In the genomic region with DNA sequence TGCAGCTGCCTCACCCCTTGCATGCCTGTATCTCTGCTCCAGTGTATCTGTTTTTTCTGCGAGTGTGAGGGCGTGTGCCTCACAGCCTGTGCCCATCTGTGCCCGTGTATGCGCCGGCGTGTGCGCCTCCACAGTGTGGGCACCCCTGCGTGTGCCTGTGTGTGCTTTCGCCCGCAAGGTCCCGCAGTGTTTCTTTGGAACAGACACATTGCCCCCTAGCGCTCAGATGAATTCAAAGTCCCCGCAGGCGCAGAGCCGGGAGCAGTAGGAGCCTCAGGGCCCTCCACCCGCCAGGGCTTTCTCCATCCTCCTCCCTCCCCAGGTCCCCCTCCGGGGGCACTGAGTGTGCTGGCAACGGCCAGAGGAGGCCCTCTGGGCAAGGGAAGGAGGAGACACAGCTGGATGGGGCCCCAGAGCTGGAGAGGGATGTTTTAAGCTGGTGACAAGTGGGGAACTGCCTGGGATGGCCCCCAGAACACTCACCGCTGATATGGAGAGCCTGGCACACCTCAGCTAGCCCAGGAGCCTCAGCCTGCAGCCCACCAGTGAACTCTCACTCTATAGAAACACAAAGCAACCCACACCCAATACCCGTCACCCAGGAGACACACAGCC, we compare ENCODE assay signal across 8 cellular contexts. TPM values are rescaled to one million over a fixed set of nuclear protein-coding genes. Genes with fewer than 3 reads are reported as not detected.
DNase-seq lines count a peak whose midpoint lies in the region; ATAC-seq and TF ChIP-seq lines count a peak whose summit lies in the region.

No MANE protein-coding gene starts in this region.

- CTCF ChIA-PET in CD8-positive, alpha-beta memory T cell (lab: Charles Lee): no interaction called here
- CTCF ChIA-PET in activated naive CD4-positive, alpha-beta T cell treated with anti-CD3 and anti-CD28 coated beads for 36 hours (lab: Charles Lee): interaction anchor here (0.5 to 1.4 kb wide), 2 partner anchors 10 to 1129 kb away, joined by 4 to 5 read pairs; no protein-coding TSS in a partner anchor

- H3K27ac Mint-ChIP-seq in CD8-positive, alpha-beta memory T cell: no peak overlapping the region
- no peak overlapping the region for H3K27ac Mint-ChIP-seq in activated naive CD4-positive, alpha-beta T cell treated with anti-CD3 and anti-CD28 coated beads for 36 hours

- H3K27me3 ChIP-seq in CD8-positive, alpha-beta memory T cell (ENCODE audit: insufficient read depth, low read length, poor library complexity, severe bottlenecking): peaks cover 19% of the 10 kb centered on the region
- peaks cover 21% of the 10 kb centered on the region for H3K27me3 ChIP-seq in HL-60 (ENCODE audit: insufficient read depth, poor library complexity, severe bottlenecking)

- peaks cover 0 to 3% (median 0%) of the 10 kb centered on the region in 5 donors for H3K9me3 Mint-ChIP-seq in CD8-positive, alpha-beta memory T cell
- no peaks in the 10 kb centered on the region for H3K9me3 Mint-ChIP-seq in activated naive CD4-positive, alpha-beta T cell treated with anti-CD3 and anti-CD28 coated beads for 36 hours

- H3K4me1 ChIP-seq in CD8-positive, alpha-beta memory T cell (ENCODE audit: insufficient read depth, low read length): peaks cover 9% of the 10 kb centered on the region

- DNase-seq in CD8-positive, alpha-beta memory T cell: peak in 3 of 5 donors; percentile 16 to 57 (median 36)
- DNase-seq in HL-60 (ENCODE audit: low read depth in 1 of 2, low spot score in 1 of 2): peak in 1 of 2 experiments; percentile 46
- DNase-seq in activated naive CD4-positive, alpha-beta T cell treated with anti-CD3 and anti-CD28 coated beads for 36 hours: peak; percentile 74
- DNase-seq in Right ventricle myocardium inferior (ENCODE audit: missing footprints): peak; percentile 83
- DNase-seq in posterior vena cava (ENCODE audit: low spot score): peak; percentile 88

- no peaks in the 10 kb centered on the region for H3K9me3 ChIP-seq in CD8-positive, alpha-beta memory T cell (ENCODE audit: low read length)

- peak; percentile 51 for ATAC-seq in Right ventricle myocardium inferior
- ATAC-seq in GM18867 (IDR thresholded peaks at IDR 0.05; ENCODE audit: unreplicated experiment): no peak
- ATAC-seq in GM21786 (IDR thresholded peaks at IDR 0.05; ENCODE audit: unreplicated experiment): no peak

- peak; percentile 39 for TF ChIP-seq CTCF in HL-60 (IDR thresholded peaks at IDR 0.05; ENCODE audit: insufficient read depth, low read length)

- H3K4me1 Mint-ChIP-seq in CD8-positive, alpha-beta memory T cell: peaks cover 17 to 24% (median 21%) of the 10 kb centered on the region in 3 donors
- H3K4me1 Mint-ChIP-seq in activated naive CD4-positive, alpha-beta T cell treated with anti-CD3 and anti-CD28 coated beads for 36 hours (ENCODE audit: low read depth): peaks cover 11% of the 10 kb centered on the region

- no peak overlapping the region for H3K27ac ChIP-seq in CD8-positive, alpha-beta memory T cell (ENCODE audit: low read depth, low read length)
- H3K27ac ChIP-seq in HL-60 (replicated peaks): no peak overlapping the region

- intact Hi-C loops in activated naive CD4-positive, alpha-beta T cell treated with anti-CD3 and anti-CD28 coated beads for 36 hours (cut with micrococcal nuclease): loop anchor here (10.0 kb wide), 4 partner anchors 400 to 1130 kb away; no protein-coding TSS in a partner anchor
- intact Hi-C loops in Right ventricle myocardium inferior (cut with DNase I) (loop anchor here (1.0 to 10.0 kb wide), 7 partner anchors 77 to 1130 kb away; no protein-coding TSS in a partner anchor), posterior vena cava (cut with DNase I) (loop anchor here in 1 of 2 donors (5.0 to 10.0 kb wide), 3 partner anchors 132 to 1050 kb away; no protein-coding TSS in a partner anchor)

- POLR2A ChIA-PET in CD8-positive, alpha-beta memory T cell (lab: Charles Lee): no interaction called here

- H3K36me3 Mint-ChIP-seq in CD8-positive, alpha-beta memory T cell: no peaks in the 10 kb centered on the region
- no peaks in the 10 kb centered on the region for H3K36me3 Mint-ChIP-seq in activated naive CD4-positive, alpha-beta T cell treated with anti-CD3 and anti-CD28 coated beads for 36 hours (ENCODE audit: low read depth)

- H3K4me3 ChIP-seq in CD8-positive, alpha-beta memory T cell (ENCODE audit: low read length): no peak overlapping the region
- H3K4me3 ChIP-seq in HL-60 (replicated peaks; ENCODE audit: insufficient read depth, low read length): no peak overlapping the region

- peaks cover 19 to 40% of the 10 kb centered on the region in 2 donors for H3K27me3 Mint-ChIP-seq in CD8-positive, alpha-beta memory T cell
- H3K27me3 Mint-ChIP-seq in activated naive CD4-positive, alpha-beta T cell treated with anti-CD3 and anti-CD28 coated beads for 36 hours (ENCODE audit: low read depth): peaks cover 17% of the 10 kb centered on the region

- no peaks in the 10 kb centered on the region for H3K36me3 ChIP-seq in CD8-positive, alpha-beta memory T cell (ENCODE audit: insufficient read depth, low read length)

- H3K4me3 Mint-ChIP-seq in CD8-positive, alpha-beta memory T cell: peak overlapping the region in 6 of 7 donors; percentile 64 to 89 (median 68)
- H3K4me3 Mint-ChIP-seq in activated naive CD4-positive, alpha-beta T cell treated with anti-CD3 and anti-CD28 coated beads for 36 hours: no peak overlapping the region

TF ChIP-seq in PFSK-1, 5 proteins besides CTCF, POLR2A, EP300 and RAD21:
- TF ChIP-seq SIN3A (IDR thresholded peaks at IDR 0.05; ENCODE audit: borderline replicate concordance, insufficient read depth, low read length): no peak
- peak; percentile 29 for TF ChIP-seq FOXP2 (optimal IDR thresholded peaks at IDR 0.05; ENCODE audit: borderline replicate concordance, extremely low read depth, extremely low read length, insufficient read depth)
TF ChIP-seq in PFSK-1: peak in this region for 1.

RNA-seq across cellular contexts. Expression of a gene that starts 3.2 kb away (rescaled TPM):
- under 1 TPM; 0.04 to 0.13 TPM for total RNA-seq in CD8-positive, alpha-beta memory T cell
- not detected for polyA plus RNA-seq in CD8-positive, alpha-beta memory T cell
- 20.5 TPM for polyA plus RNA-seq in PFSK-1 (2012; ENCODE audit: insufficient read length, low read depth)
- total RNA-seq in activated naive CD4-positive, alpha-beta T cell treated with anti-CD3 and anti-CD28 coated beads for 36 hours: under 1 TPM in 1 of 2 experiments, not detected in 1; 0.12 TPM
- total RNA-seq in Right ventricle myocardium inferior (5.3 TPM), posterior vena cava (10 to 100 TPM; 22.9 to 41.8 TPM)
